ENCODE assay signal across 14 cellular contexts in genomic region chr18:48228301-48228715, GRCh38.
DNase-seq lines count a peak whose midpoint lies in the region; ATAC-seq, FAIRE-seq and TF ChIP-seq lines count a peak whose summit lies in the region.
"Had no signal": no experiment of that assay in that cellular context is flagged by ENCODE, and none has a peak within 500 bp of the region (broad histone marks: within the 10 kb centered on the region; RNA-seq: fewer than 3 reads in every experiment).

No MANE protein-coding gene starts in this region.

- peaks cover 15 to 18% of the 10 kb centered on the region in 2 donors for H3K4me1 Mint-ChIP-seq in effector memory CD8-positive, alpha-beta T cell (ENCODE audit: low read depth in 2 of 2)
- H3K4me1 Mint-ChIP-seq: IgD-negative memory B cell; stimulated activated memory B cell treated with anti-CD40 and anti-IgM and Interleukin-4, amounts not matched to agents 10 μg/mL and 1 μg/mL and 100 μg/mL, for 72 hours had no signal

- in situ Hi-C loops in HepG2 (cut with HindIII; ENCODE audit: extremely low pct_ligation_motif_present, low pct_unique_long_range_greater_than_20kb) = no loop called here

- ATAC-seq in right lobe of liver = peak; percentile 74 to 85 (median 78)
- ATAC-seq in HepG2 = no peak
- ATAC-seq in effector memory CD8-positive, alpha-beta T cell (replicated peaks) = no peak
- peak; percentile 36 for ATAC-seq in mucosa of descending colon
- ATAC-seq in GM18870 (IDR thresholded peaks at IDR 0.05; ENCODE audit: unreplicated experiment) = no peak
- ATAC-seq: stimulated activated memory B cell treated with anti-CD40 and anti-IgM and Interleukin-4, amounts not matched to agents 10 μg/mL and 1 μg/mL and 100 μg/mL, for 72 hours had no signal

- TF ChIP-seq CTCF in right lobe of liver (IDR thresholded peaks at IDR 0.05) (no peak), HepG2 (CRISPR knock-in tag; IDR thresholded peaks at IDR 0.05) (no peak), mucosa of descending colon (IDR thresholded peaks at IDR 0.05) (no peak)

- peak overlapping the region; percentile 20 to 77 for H3K27ac Mint-ChIP-seq in effector memory CD8-positive, alpha-beta T cell
- H3K27ac Mint-ChIP-seq: IgD-negative memory B cell; naive B cell; stimulated activated memory B cell treated with anti-CD40 and anti-IgM and Interleukin-4, amounts not matched to agents 10 μg/mL and 1 μg/mL and 100 μg/mL, for 72 hours had no signal

- TF ChIP-seq POLR2A in right lobe of liver (IDR thresholded peaks at IDR 0.05) = no peak
- no peak for TF ChIP-seq POLR2A in HepG2 (IDR thresholded peaks at IDR 0.05; ENCODE audit: insufficient read depth in 1 of 2, low read depth in 2 of 2, low read length in 2 of 2)

- H3K9me3 Mint-ChIP-seq in effector memory CD8-positive, alpha-beta T cell = no peaks in the 10 kb centered on the region
- H3K9me3 Mint-ChIP-seq: IgD-negative memory B cell; stimulated activated memory B cell treated with anti-CD40 and anti-IgM and Interleukin-4, amounts not matched to agents 10 μg/mL and 1 μg/mL and 100 μg/mL, for 72 hours had no signal

- H2AFZ ChIP-seq in HepG2 (ENCODE audit: low read length) = no peak overlapping the region

- peak overlapping the region in 1 of 2 donors; percentile 30 for H3K4me3 Mint-ChIP-seq in effector memory CD8-positive, alpha-beta T cell
- H3K4me3 Mint-ChIP-seq: IgD-negative memory B cell; naive B cell; stimulated activated memory B cell treated with anti-CD40 and anti-IgM and Interleukin-4, amounts not matched to agents 10 μg/mL and 1 μg/mL and 100 μg/mL, for 72 hours had no signal

- H4K20me1 ChIP-seq in HepG2 (ENCODE audit: insufficient read depth, low read length) = no peaks in the 10 kb centered on the region

- no peak overlapping the region for H3K9ac ChIP-seq in HepG2 (ENCODE audit: insufficient read depth, low read depth, low read length)

- no peak for FAIRE-seq in HepG2 (lab: Jason Lieb, UNC)

- H3K4me1 ChIP-seq in right lobe of liver (peaks cover 0 to 4% (median 0%) of the 10 kb centered on the region in 4 donors), HepG2 (ENCODE audit: insufficient read depth, low read length) (no peaks in the 10 kb centered on the region), mucosa of descending colon (ENCODE audit: low read depth) (no peaks in the 10 kb centered on the region)

- H3K79me2 ChIP-seq in HepG2 (ENCODE audit: insufficient read depth, low read length) = no peaks in the 10 kb centered on the region

- H3K36me3 ChIP-seq in right lobe of liver (no peaks in the 10 kb centered on the region), HepG2 (replicated peaks in 1 of 2; ENCODE audit: control insufficient read depth in 1 of 2, insufficient read depth in 2 of 2, low read length in 2 of 2) (no peaks in the 10 kb centered on the region), mucosa of descending colon (ENCODE audit: low read depth) (no peaks in the 10 kb centered on the region)

- CTCF ChIA-PET in HepG2 (lab: Yijun Ruan, JAX; ENCODE audit: low intra/inter-chr PET ratio, low total read pairs) = no interaction called here

- H3K4me2 ChIP-seq in HepG2 (ENCODE audit: low read depth, low read length) = no peak overlapping the region

- intact Hi-C loops in right lobe of liver (cut with DNase I) = no loop called here
- intact Hi-C loops in HepG2 (cut with micrococcal nuclease; ENCODE audit: unreplicated experiment) = no loop called here
- intact Hi-C loops in mucosa of descending colon (cut with DNase I, micrococcal nuclease) = no loop called here

- no peak overlapping the region for H3K27ac ChIP-seq in right lobe of liver
- no peak overlapping the region for H3K27ac ChIP-seq in HepG2 (ENCODE audit: extremely low read length, insufficient read depth, low read length)

- peak; percentile 56 to 76 (median 72) for DNase-seq in right lobe of liver
- DNase-seq in HepG2 (ENCODE audit: low spot score) = no peak
- DNase-seq in effector memory CD8-positive, alpha-beta T cell = no peak
- no peak for DNase-seq in mucosa of descending colon
- no peak for DNase-seq in NCI-H82 treated with DMSO at 0.1 percent for 48 hours (lab: John Stamatoyannopoulos, UW; ENCODE audit: unreplicated experiment)
- no peak for DNase-seq in NCI-H345 treated with DMSO at 0.1 percent for 48 hours (lab: John Stamatoyannopoulos, UW; ENCODE audit: unreplicated experiment)
- no peak for DNase-seq in Ammon's horn (ENCODE audit: low spot score)
- DNase-seq: activated CD4-positive, CD25-positive, alpha-beta regulatory T cell; activated gamma-delta T cell treated with Interleukin-2 at 50 U/mL for 16 hours; naive B cell; stimulated activated CD4-positive, alpha-beta T cell treated with anti-CD3 and anti-CD28 coated beads, Interleukin-15, amount 100 ng/mL, for 24 hours had no signal

- peaks cover 4% of the 10 kb centered on the region for H3K36me3 Mint-ChIP-seq in effector memory CD8-positive, alpha-beta T cell (ENCODE audit: insufficient read depth)
- H3K36me3 Mint-ChIP-seq: IgD-negative memory B cell; naive B cell; stimulated activated memory B cell treated with anti-CD40 and anti-IgM and Interleukin-4, amounts not matched to agents 10 μg/mL and 1 μg/mL and 100 μg/mL, for 72 hours had no signal

- 17% methylated on average over 1 of the region's 2 CpGs for WGBS in right lobe of liver (ENCODE audit: insufficient coverage, low coverage, low lambda C conversion rate, missing lambda C conversion rate)
- WGBS in HepG2 (ENCODE audit: low lambda C conversion rate) = 70% methylated on average over 2 of the region's 2 CpGs

- TF ChIP-seq EP300 in HepG2 (IDR thresholded peaks at IDR 0.05; ENCODE audit: low read depth in 2 of 2, low read length in 2 of 2) (no peak), HepG2 (CRISPR knock-in tag; IDR thresholded peaks at IDR 0.05; ENCODE audit: borderline replicate concordance) (no peak)

- peaks cover 0 to 21% of the 10 kb centered on the region in 2 donors for H3K27me3 Mint-ChIP-seq in effector memory CD8-positive, alpha-beta T cell

- H3K9me3 ChIP-seq in right lobe of liver (no peaks in the 10 kb centered on the region), HepG2 (ENCODE audit: low read length) (no peaks in the 10 kb centered on the region), mucosa of descending colon (no peaks in the 10 kb centered on the region)

- TF ChIP-seq RAD21 in HepG2 (CRISPR knock-in tag; IDR thresholded peaks at IDR 0.05) = no peak

- BruUV-seq in HepG2 (replicated peaks; lab: Mats Ljungman, UMichigan) = no TSS peak

- H3K4me3 ChIP-seq in right lobe of liver = no peak overlapping the region
- no peak overlapping the region for H3K4me3 ChIP-seq in HepG2 (replicated peaks in 1 of 3; ENCODE audit: insufficient read depth in 1 of 3, low read depth in 2 of 3, low read length in 3 of 3)
- no peak overlapping the region for H3K4me3 ChIP-seq in mucosa of descending colon

- POLR2A ChIA-PET in HepG2 (lab: Yijun Ruan, JAX) = no interaction called here

- H3K27me3 ChIP-seq in right lobe of liver = no peaks in the 10 kb centered on the region
- H3K27me3 ChIP-seq in HepG2 (ENCODE audit: control insufficient read depth in 1 of 2, insufficient read depth in 2 of 2, low read length in 2 of 2) = peaks cover 4 to 21% of the 10 kb centered on the region in 2 experiments; a peak in 2 of 5 replicates

TF ChIP-seq in HepG2, 621 proteins besides CTCF, POLR2A, EP300 and RAD21 (continues in another document):
- no peak for TF ChIP-seq CCDC6 (CRISPR knock-in tag; IDR thresholded peaks at IDR 0.05)
- TF ChIP-seq NCOA1 (CRISPR knock-in tag; IDR thresholded peaks at IDR 0.05) = no peak
- no peak for TF ChIP-seq ZBTB42 (CRISPR knock-in tag; IDR thresholded peaks at IDR 0.05)
- no peak for TF ChIP-seq SNAPC4 (CRISPR knock-in tag; IDR thresholded peaks at IDR 0.05)
- TF ChIP-seq BORCS8-MEF2B (CRISPR knock-in tag; IDR thresholded peaks at IDR 0.05) = no peak

Comparison
In these comparisons a context has a peak if more than half of its experiments do, and no peak if none do; other contexts are left out.
1. ATAC-seq: peak in right lobe of liver (4 of 4) and mucosa of descending colon (single experiment); none in HepG2 (single experiment), effector memory CD8-positive, alpha-beta T cell (single experiment) and GM18870 (single experiment).
2. DNase-seq: peak in right lobe of liver (3 of 3); none in HepG2 (single experiment), effector memory CD8-positive, alpha-beta T cell (0 of 3), mucosa of descending colon (0 of 3), NCI-H82 treated with DMSO at 0.1 percent for 48 hours (single experiment), NCI-H345 treated with DMSO at 0.1 percent for 48 hours (single experiment) and Ammon's horn (single experiment).